Comparison of ENCODE assay signal across 13 cellular contexts in genomic region chr10:8416755-8417154, GRCh38.
A peak's percentile ranks its signal among the peaks of the same experiment; 100 is the strongest.
DNase-seq lines count a peak whose midpoint lies in the region; ATAC-seq, FAIRE-seq and TF ChIP-seq lines count a peak whose summit lies in the region.
"Had no signal": no experiment of that assay in that cellular context is flagged by ENCODE, and none has a peak within 500 bp of the region (broad histone marks: within the 10 kb centered on the region; RNA-seq: fewer than 3 reads in every experiment).

No MANE protein-coding gene starts in this region.

- H3K27ac ChIP-seq in CD8-positive, alpha-beta memory T cell (ENCODE audit: low read depth, low read length) = peak overlapping the region; percentile 88
- H3K27ac ChIP-seq in GM12878 (ENCODE audit: control insufficient read depth, insufficient read depth) = no peak overlapping the region
- H3K27ac ChIP-seq: BLaER1, right lobe of liver, upper lobe of left lung had no signal

- BruUV-seq in GM12878 (replicated peaks; lab: Mats Ljungman, UMichigan) = no TSS peak

- peak in 4 of 5 donors; percentile 37 to 78 (median 53) for DNase-seq in CD8-positive, alpha-beta memory T cell
- DNase-seq in GM12878 (ENCODE audit: low read depth, low spot score) (no peak), GM10266 (ENCODE audit: extremely low spot score) (no peak), NCI-H69 (lab: John Stamatoyannopoulos, UW) (no peak), NCI-H1930 (lab: John Stamatoyannopoulos, UW) (no peak), CD1c-positive myeloid dendritic cell (ENCODE audit: extremely low spot score) (no peak)
- DNase-seq: NCI-H2081, PC-3, right lobe of liver, upper lobe of left lung had no signal

- SMC1A ChIA-PET in GM12878 (lab: Charles Lee; ENCODE audit: uncharacterized antibody, unreplicated experiment) = interaction anchor here (1.5 kb wide), 1 partner anchor 13 kb away, joined by 3 read pairs; no protein-coding TSS in a partner anchor

- peaks cover 0 to 4% of the 10 kb centered on the region in 2 donors for H3K27me3 Mint-ChIP-seq in CD8-positive, alpha-beta memory T cell

- no peaks in the 10 kb centered on the region for H3K9me3 ChIP-seq in CD8-positive, alpha-beta memory T cell (ENCODE audit: low read length)
- H3K9me3 ChIP-seq in Loucy (ENCODE audit: insufficient read depth, low read depth, low read length) (no peaks in the 10 kb centered on the region), GM12878 (replicated peaks; ENCODE audit: control insufficient read depth, insufficient read depth, low read length) (no peaks in the 10 kb centered on the region)
- H3K9me3 ChIP-seq: BLaER1, right lobe of liver, upper lobe of left lung had no signal

- no peak for TF ChIP-seq RAD21 in GM12878 (IDR thresholded peaks at IDR 0.05; ENCODE audit: insufficient read depth, low read depth, low read length)

- H3K4me2 ChIP-seq in Loucy (ENCODE audit: low read depth, low read length, poor library complexity, severe bottlenecking) = peak overlapping the region; percentile 5
- H3K4me2 ChIP-seq in GM12878 (ENCODE audit: control insufficient read depth, insufficient read depth) = no peak overlapping the region
- H3K4me2 ChIP-seq: BLaER1 had no signal

- no peaks in the 10 kb centered on the region for H3K36me3 Mint-ChIP-seq in CD8-positive, alpha-beta memory T cell

- H3K9ac ChIP-seq in Loucy (ENCODE audit: low read depth, low read length, poor library complexity, severe bottlenecking) = no peak overlapping the region
- H3K9ac ChIP-seq in GM12878 (ENCODE audit: control insufficient read depth, insufficient read depth, low read length) = no peak overlapping the region
- H3K9ac ChIP-seq: BLaER1 had no signal

- H3K27ac Mint-ChIP-seq in CD8-positive, alpha-beta memory T cell = peak overlapping the region; percentile 96 to 100 (median 100)

- peaks cover 24% of the 10 kb centered on the region for H3K4me1 ChIP-seq in CD8-positive, alpha-beta memory T cell (ENCODE audit: insufficient read depth, low read length)
- H3K4me1 ChIP-seq in Loucy (ENCODE audit: insufficient read depth, low read length, poor library complexity, severe bottlenecking) = peaks cover 30% of the 10 kb centered on the region
- H3K4me1 ChIP-seq in GM12878 (ENCODE audit: control insufficient read depth, insufficient read depth, low read length) = no peaks in the 10 kb centered on the region
- H3K4me1 ChIP-seq: BLaER1, right lobe of liver, upper lobe of left lung had no signal

- H3F3A ChIP-seq in Loucy (ENCODE audit: low read depth) = no peaks in the 10 kb centered on the region

- H3K4me1 Mint-ChIP-seq in CD8-positive, alpha-beta memory T cell = peaks cover 34 to 44% (median 42%) of the 10 kb centered on the region in 3 donors

- no peaks in the 10 kb centered on the region for H3K79me2 ChIP-seq in Loucy (ENCODE audit: insufficient read depth, low read length)
- no peaks in the 10 kb centered on the region for H3K79me2 ChIP-seq in GM12878 (ENCODE audit: control insufficient read depth, insufficient read depth, low read length)

- TF ChIP-seq POLR2A in GM12878 (IDR thresholded peaks at IDR 0.05; ENCODE audit: low read depth, low read length) = no peak

- RAD21 ChIA-PET in GM12878 (lab: Charles Lee; ENCODE audit: unreplicated experiment) = no interaction called here

- in situ Hi-C loops in GM12878 (cut with MboI) = no loop called here

- CTCF ChIA-PET in CD8-positive, alpha-beta memory T cell (lab: Charles Lee) = interaction anchor here (1.0 to 1.5 kb wide), 3 partner anchors 21 to 84 kb away, joined by 3 read pairs; no protein-coding TSS in a partner anchor
- CTCF ChIA-PET in GM12878 (lab: Yijun Ruan, JAX) = no interaction called here

- H3K9me2 ChIP-seq in Loucy (replicated peaks; ENCODE audit: low read depth, low read length) = no peaks in the 10 kb centered on the region

- intact Hi-C loops in GM12878 (cut with micrococcal nuclease; ENCODE audit: unreplicated experiment) = no loop called here

- ATAC-seq in GM19035 (IDR thresholded peaks at IDR 0.05; ENCODE audit: unreplicated experiment) (peak; percentile 41), GM12878 (peak; percentile 29)
- ATAC-seq: PC-3, right lobe of liver had no signal

- H3K4me3 ChIP-seq in CD8-positive, alpha-beta memory T cell (ENCODE audit: low read length) = no peak overlapping the region
- H3K4me3 ChIP-seq in Loucy (ENCODE audit: low read length, poor library complexity, severe bottlenecking) (no peak overlapping the region), GM12878 (no peak overlapping the region)
- H3K4me3 ChIP-seq: BLaER1, right lobe of liver, upper lobe of left lung had no signal

- no peaks in the 10 kb centered on the region for H3K36me3 ChIP-seq in CD8-positive, alpha-beta memory T cell (ENCODE audit: insufficient read depth, low read length)
- no peaks in the 10 kb centered on the region for H3K36me3 ChIP-seq in Loucy (ENCODE audit: insufficient read depth, low read length)
- H3K36me3 ChIP-seq in GM12878 (ENCODE audit: control insufficient read depth in 2 of 2, insufficient read depth in 2 of 2, low read length in 1 of 2) = no peaks in the 10 kb centered on the region
- H3K36me3 ChIP-seq: BLaER1, right lobe of liver, upper lobe of left lung had no signal

- H3K4me3 Mint-ChIP-seq in CD8-positive, alpha-beta memory T cell = peak overlapping the region; percentile 35 to 76 (median 69)

- H4K20me1 ChIP-seq in Loucy (ENCODE audit: insufficient read depth, low read length, poor library complexity, severe bottlenecking) (no peaks in the 10 kb centered on the region), GM12878 (ENCODE audit: control insufficient read depth, insufficient read depth) (no peaks in the 10 kb centered on the region)
- H4K20me1 ChIP-seq: BLaER1 had no signal

- no peaks in the 10 kb centered on the region for H3K9me3 Mint-ChIP-seq in CD8-positive, alpha-beta memory T cell

- no peak for TF ChIP-seq CTCF in Loucy (conservative IDR thresholded peaks at IDR 0.05; ENCODE audit: low read length)
- no peak for TF ChIP-seq CTCF in GM12878 (IDR thresholded peaks at IDR 0.05 in 2 of 3, conservative IDR thresholded peaks at IDR 0.05 in 1 of 3; ENCODE audit: control insufficient read depth in 2 of 3, extremely low read depth in 1 of 3, insufficient read depth in 1 of 3, low read depth in 3 of 3, low read length in 3 of 3)
- no peak for TF ChIP-seq CTCF in GM10266 (IDR thresholded peaks at IDR 0.05; ENCODE audit: control insufficient read depth, insufficient read depth, low read depth, missing control alignments)

- no peak for FAIRE-seq in GM12878 (lab: Jason Lieb, UNC)

- POLR2A ChIA-PET in CD8-positive, alpha-beta memory T cell (lab: Charles Lee) = interaction anchor here (1.1 to 1.9 kb wide), 4 partner anchors 14 to 355 kb away, joined by 3 to 7 read pairs (median 4); no protein-coding TSS in a partner anchor
- POLR2A ChIA-PET in GM12878 (lab: Charles Lee) = no interaction called here

- no peak for TF ChIP-seq EP300 in GM12878 (IDR thresholded peaks at IDR 0.05; ENCODE audit: borderline replicate concordance in 1 of 2, control insufficient read depth in 1 of 2, low read depth in 2 of 2, low read length in 2 of 2)

- 14% methylated on average over 3 of the region's 3 CpGs for WGBS in GM12878 (ENCODE audit: insufficient coverage, insufficient replicate concordance, low lambda C conversion rate, missing lambda C conversion rate)

- H2AFZ ChIP-seq in Loucy (ENCODE audit: low read length) (peak overlapping the region; percentile 10; the same call in 1 of the 2 replicates), GM12878 (ENCODE audit: control insufficient read depth, low read depth, low read length) (no peak overlapping the region)

- no peaks in the 10 kb centered on the region for H3K27me3 ChIP-seq in CD8-positive, alpha-beta memory T cell (ENCODE audit: insufficient read depth, low read length, poor library complexity, severe bottlenecking)
- H3K27me3 ChIP-seq in Loucy (ENCODE audit: insufficient read depth, low read length, poor library complexity, severe bottlenecking) (no peaks in the 10 kb centered on the region), GM12878 (replicated peaks in 1 of 2; ENCODE audit: control insufficient read depth in 2 of 2, insufficient read depth in 2 of 2, low read length in 1 of 2) (no peaks in the 10 kb centered on the region)
- H3K27me3 ChIP-seq: BLaER1, right lobe of liver, upper lobe of left lung had no signal

TF ChIP-seq in GM12878, 131 proteins besides CTCF, POLR2A, EP300 and RAD21 (continues in another document):
- TF ChIP-seq KLF5 (IDR thresholded peaks at IDR 0.05; ENCODE audit: partially characterized antibody) = no peak
- TF ChIP-seq CHD4 (IDR thresholded peaks at IDR 0.05) = no peak
- TF ChIP-seq MEF2B (IDR thresholded peaks at IDR 0.05; ENCODE audit: partially characterized antibody, poor library complexity, severe bottlenecking) = no peak
- TF ChIP-seq SIX5 (IDR thresholded peaks at IDR 0.05; ENCODE audit: low read depth, low read length, severe bottlenecking) = no peak
- TF ChIP-seq RAD51 (IDR thresholded peaks at IDR 0.05) = no peak
- no peak for TF ChIP-seq MTA2 (IDR thresholded peaks at IDR 0.05; ENCODE audit: low read depth)
- no peak for TF ChIP-seq RFX5 (IDR thresholded peaks at IDR 0.05; ENCODE audit: low read depth, low read length)
- no peak for TF ChIP-seq MXI1 (IDR thresholded peaks at IDR 0.05; ENCODE audit: low read depth, low read length)
- TF ChIP-seq BHLHE40 (IDR thresholded peaks at IDR 0.05; ENCODE audit: borderline replicate concordance in 1 of 2, low read depth in 2 of 2, low read length in 1 of 2) = no peak
- no peak for TF ChIP-seq REST (IDR thresholded peaks at IDR 0.05; ENCODE audit: low read depth, low read length)

Comparison
In these comparisons a context has a peak if more than half of its experiments do, and no peak if none do; other contexts are left out.
1. DNase-seq: peak in CD8-positive, alpha-beta memory T cell (4 of 5); none in GM12878 (single experiment), GM10266 (single experiment), NCI-H69 (single experiment), NCI-H1930 (0 of 2) and CD1c-positive myeloid dendritic cell (single experiment).